Comparison of ENCODE assay signal across 12 cellular contexts in genomic region chr11:56799691-56800090, GRCh38. TPM values are rescaled to one million over a fixed set of nuclear protein-coding genes. Genes with fewer than 3 reads are reported as not detected.
"Had no signal": no experiment of that assay in that cellular context is flagged by ENCODE, and none has a peak within 500 bp of the region (broad histone marks: within the 10 kb centered on the region; RNA-seq: fewer than 3 reads in every experiment).

No MANE protein-coding gene starts in this region.

- H2AFZ ChIP-seq: GM23338 had no signal

- H3K27me3 Mint-ChIP-seq: IgD-negative memory B cell had no signal

- H3K27ac ChIP-seq: HL-60, KMS-11 had no signal

- H3K9me3 Mint-ChIP-seq: GM23338, HFFc6 had no signal

- H3K36me3 ChIP-seq: HAP-1 had no signal

- H3K4me1 Mint-ChIP-seq: IgD-negative memory B cell had no signal

- FAIRE-seq: H1, H54, HepG2 had no signal

- H3K36me3 Mint-ChIP-seq: IgD-negative memory B cell had no signal

- H3K4me2 ChIP-seq: GM23338, KMS-11 had no signal

- ATAC-seq: GM23338, HCT116, HepG2 had no signal

- H3K4me3 ChIP-seq: GM23338, HAP-1 had no signal

- DNase-seq: HFFc6, KBM-7 had no signal

- H3K9me3 ChIP-seq: HAP-1 had no signal

- H3K27ac Mint-ChIP-seq: GM23338, HFFc6, IgD-negative memory B cell had no signal

- H3K4me1 ChIP-seq: HAP-1 had no signal

- H3K9ac ChIP-seq: KMS-11 had no signal

- H3K4me3 Mint-ChIP-seq: GM23338, HFFc6, IgD-negative memory B cell had no signal

RNA-seq across cellular contexts. Expression of gene OR9G4, which starts 51.2 kb away (rescaled TPM):
- total RNA-seq: GM23338, H1, HepG2, HFFc6, HT1080 had no signal
- polyA plus RNA-seq: GM23338, H1, HepG2, IgD-negative memory B cell had no signal
